ENCODE assay signal across 8 cellular contexts in genomic region chr17:58337126-58337599, GRCh38. TPM values are rescaled to one million over a fixed set of nuclear protein-coding genes. Genes with fewer than 3 reads are reported as not detected.
DNase-seq lines count a peak whose midpoint lies in the region; ATAC-seq and TF ChIP-seq lines count a peak whose summit lies in the region.

No MANE protein-coding gene starts in this region.

- peaks cover 12% of the 10 kb centered on the region for H3K4me1 ChIP-seq in mucosa of descending colon (ENCODE audit: low read depth)
- no peaks in the 10 kb centered on the region for H3K4me1 ChIP-seq in urinary bladder (ENCODE audit: insufficient read depth)

- H3K36me3 ChIP-seq in mucosa of descending colon (ENCODE audit: low read depth) (no peaks in the 10 kb centered on the region), urinary bladder (ENCODE audit: insufficient read depth) (no peaks in the 10 kb centered on the region)

- no peak overlapping the region for H3K4me3 ChIP-seq in mucosa of descending colon
- H3K4me3 ChIP-seq in urinary bladder (ENCODE audit: low read depth, low read length) = no peak overlapping the region

- peaks cover 100% of the 10 kb centered on the region for H3K36me3 Mint-ChIP-seq in activated T-helper 17 cell treated with anti-CD3 and anti-CD28 coated beads, Interleukin-2, amount 50 U/mL, for 72 hours (ENCODE audit: low read depth)
- H3K36me3 Mint-ChIP-seq in progenitor cell of endocrine pancreas (ENCODE audit: insufficient read depth) = no peaks in the 10 kb centered on the region

- ATAC-seq in Right ventricle myocardium superior (ENCODE audit: poor library complexity) (no peak), mucosa of descending colon (peak; percentile 8), HG03521 (IDR thresholded peaks at IDR 0.05; ENCODE audit: unreplicated experiment) (no peak)
- no peak for ATAC-seq in activated T-helper 17 cell treated with anti-CD3 and anti-CD28 coated beads, Interleukin-2, amount 50 U/mL, for 72 hours (replicated peaks)

- no peaks in the 10 kb centered on the region for H3K27me3 Mint-ChIP-seq in activated T-helper 17 cell treated with anti-CD3 and anti-CD28 coated beads, Interleukin-2, amount 50 U/mL, for 72 hours
- peaks cover 16% of the 10 kb centered on the region for H3K27me3 Mint-ChIP-seq in progenitor cell of endocrine pancreas

- H3K27ac ChIP-seq in urinary bladder (ENCODE audit: low read depth) = peak overlapping the region; percentile 87

- H3K4me3 Mint-ChIP-seq in activated T-helper 17 cell treated with anti-CD3 and anti-CD28 coated beads, Interleukin-2, amount 50 U/mL, for 72 hours = peak overlapping the region; percentile 98
- H3K4me3 Mint-ChIP-seq in progenitor cell of endocrine pancreas (ENCODE audit: low read depth) = no peak overlapping the region

- no peaks in the 10 kb centered on the region for H3K9me3 Mint-ChIP-seq in activated T-helper 17 cell treated with anti-CD3 and anti-CD28 coated beads, Interleukin-2, amount 50 U/mL, for 72 hours
- H3K9me3 Mint-ChIP-seq in progenitor cell of endocrine pancreas (ENCODE audit: low read depth) = no peaks in the 10 kb centered on the region

- H3K9me3 ChIP-seq in mucosa of descending colon = no peaks in the 10 kb centered on the region

- WGBS in urinary bladder = 31% methylated on average over 7 of the region's 7 CpGs

- peak overlapping the region; percentile 100 for H3K27ac Mint-ChIP-seq in activated T-helper 17 cell treated with anti-CD3 and anti-CD28 coated beads, Interleukin-2, amount 50 U/mL, for 72 hours
- no peak overlapping the region for H3K27ac Mint-ChIP-seq in progenitor cell of endocrine pancreas

- DNase-seq in cardiac septum (ENCODE audit: low spot score) (peak; percentile 75), Right ventricle myocardium superior (no peak), mucosa of descending colon (peak in 2 of 3 donors; percentile 50 to 72), progenitor cell of endocrine pancreas (ENCODE audit: low spot score, unreplicated experiment) (no peak), NCI-H146 (lab: John Stamatoyannopoulos, UW) (no peak)

- H3K4me1 Mint-ChIP-seq in activated T-helper 17 cell treated with anti-CD3 and anti-CD28 coated beads, Interleukin-2, amount 50 U/mL, for 72 hours = peaks cover 10% of the 10 kb centered on the region
- no peaks in the 10 kb centered on the region for H3K4me1 Mint-ChIP-seq in progenitor cell of endocrine pancreas (ENCODE audit: low read depth)

- no peak for TF ChIP-seq CTCF in mucosa of descending colon (IDR thresholded peaks at IDR 0.05)
- TF ChIP-seq CTCF in progenitor cell of endocrine pancreas (IDR thresholded peaks at IDR 0.05; ENCODE audit: unreplicated experiment) = no peak

- intact Hi-C loops in cardiac septum (cut with DNase I) (no loop called here), Right ventricle myocardium superior (cut with DNase I) (no loop called here), mucosa of descending colon (cut with DNase I, micrococcal nuclease) (no loop called here)

RNA-seq across cellular contexts. Expression of gene TSPOAP1, which starts 8.6 kb away (rescaled TPM):
- total RNA-seq in cardiac septum (10.7 TPM), Right ventricle myocardium superior (13.6 TPM), mucosa of descending colon (10 to 100 TPM in 1 of 3 donors, 1 to 10 TPM in 2; 5.3 to 27.7 (median 8.3) TPM), urinary bladder (7.4 TPM), progenitor cell of endocrine pancreas (101 and 105 TPM in 2 replicates)
- 100 to 1,000 TPM in 1 of 2 donors, 10 to 100 TPM in 1; 97.2 to 107 TPM for total RNA-seq in activated T-helper 17 cell treated with anti-CD3 and anti-CD28 coated beads, Interleukin-2, amount 50 U/mL, for 72 hours
- polyA plus RNA-seq in urinary bladder = 19.1 TPM

RNA-seq across cellular contexts. Expression of gene SUPT4H1, which starts 14.8 kb away (rescaled TPM):
- 49.4 TPM for total RNA-seq in cardiac septum
- total RNA-seq in Right ventricle myocardium superior = 59.2 TPM
- 100 to 1,000 TPM; 117 to 147 TPM for total RNA-seq in activated T-helper 17 cell treated with anti-CD3 and anti-CD28 coated beads, Interleukin-2, amount 50 U/mL, for 72 hours
- total RNA-seq in mucosa of descending colon = 10 to 100 TPM; 57.9 to 79.5 (median 68.9) TPM
- 41.9 TPM for total RNA-seq in urinary bladder
- polyA plus RNA-seq in urinary bladder = 98.3 TPM
- total RNA-seq in progenitor cell of endocrine pancreas = 89.6 and 95.7 TPM in 2 replicates

RNA-seq across cellular contexts. Expression of gene MPO, which starts 56.4 kb away (rescaled TPM):
- total RNA-seq in cardiac septum (0.94 TPM), Right ventricle myocardium superior (0.05 TPM), mucosa of descending colon (under 1 TPM in 1 of 3 donors, not detected in 2; 0.19 TPM), urinary bladder (1.0 TPM), progenitor cell of endocrine pancreas (not detected in 2 replicates)
- total RNA-seq in activated T-helper 17 cell treated with anti-CD3 and anti-CD28 coated beads, Interleukin-2, amount 50 U/mL, for 72 hours = 1 to 10 TPM; 1.2 to 2.0 TPM
- 0.30 TPM for polyA plus RNA-seq in urinary bladder

Comparison
In these comparisons a context has a peak if more than half of its experiments do, and no peak if none do; other contexts are left out.
1. DNase-seq: peak in cardiac septum (single experiment) and mucosa of descending colon (2 of 3); none in Right ventricle myocardium superior (single experiment), progenitor cell of endocrine pancreas (single experiment) and NCI-H146 (single experiment).